1 cellular context compared by ENCODE assay signal in the genomic region with DNA sequence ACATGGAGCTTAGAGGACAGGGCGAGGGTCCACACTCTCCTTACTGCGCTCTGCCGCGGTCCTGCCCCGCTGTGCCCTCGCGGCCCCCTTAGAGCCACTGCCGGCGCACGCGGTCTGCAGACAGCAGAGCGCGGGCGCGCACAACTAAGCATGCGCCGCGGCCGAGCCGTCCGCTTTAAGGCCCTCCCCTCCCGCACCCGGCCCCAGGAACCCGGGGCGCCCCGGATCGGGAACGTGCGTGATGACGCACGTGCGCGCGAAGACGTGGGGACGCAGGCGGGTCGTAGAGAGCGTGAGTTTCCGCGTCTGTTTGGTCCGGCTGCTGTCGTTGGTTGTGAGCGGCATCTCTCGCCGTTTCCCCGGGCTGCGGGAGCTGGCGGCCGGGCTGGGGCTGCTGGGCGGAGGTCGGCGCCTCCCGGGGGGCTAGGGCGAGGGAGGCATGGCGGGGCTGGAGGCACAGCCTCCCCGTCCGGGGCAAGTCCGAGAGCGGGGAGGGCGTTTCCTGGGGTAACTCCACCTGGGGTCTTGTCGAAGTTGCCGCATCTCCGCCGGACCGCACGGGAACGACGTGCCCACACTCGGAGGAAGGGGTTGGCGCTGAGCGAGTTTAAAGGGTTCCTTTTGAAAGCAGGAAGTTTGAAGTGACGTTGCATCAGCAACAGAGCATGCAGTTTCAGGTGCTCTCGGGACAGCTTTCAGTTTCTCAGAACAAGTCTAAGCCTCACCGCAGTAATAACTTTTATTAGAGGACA.
TF ChIP-seq lines count a peak whose summit lies in the region.

A gene with protein sequence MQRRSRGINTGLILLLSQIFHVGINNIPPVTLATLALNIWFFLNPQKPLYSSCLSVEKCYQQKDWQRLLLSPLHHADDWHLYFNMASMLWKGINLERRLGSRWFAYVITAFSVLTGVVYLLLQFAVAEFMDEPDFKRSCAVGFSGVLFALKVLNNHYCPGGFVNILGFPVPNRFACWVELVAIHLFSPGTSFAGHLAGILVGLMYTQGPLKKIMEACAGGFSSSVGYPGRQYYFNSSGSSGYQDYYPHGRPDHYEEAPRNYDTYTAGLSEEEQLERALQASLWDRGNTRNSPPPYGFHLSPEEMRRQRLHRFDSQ (plus strand): TSS at position 259 of the 752 bp plus-strand sequence. CDS start 28,640 bp downstream, outside the sequence.

TF ChIP-seq in HEK293, 187 proteins besides CTCF, POLR2A, EP300 and RAD21 (continued from another document and continues in another):
- TF ChIP-seq, protein P1, sequence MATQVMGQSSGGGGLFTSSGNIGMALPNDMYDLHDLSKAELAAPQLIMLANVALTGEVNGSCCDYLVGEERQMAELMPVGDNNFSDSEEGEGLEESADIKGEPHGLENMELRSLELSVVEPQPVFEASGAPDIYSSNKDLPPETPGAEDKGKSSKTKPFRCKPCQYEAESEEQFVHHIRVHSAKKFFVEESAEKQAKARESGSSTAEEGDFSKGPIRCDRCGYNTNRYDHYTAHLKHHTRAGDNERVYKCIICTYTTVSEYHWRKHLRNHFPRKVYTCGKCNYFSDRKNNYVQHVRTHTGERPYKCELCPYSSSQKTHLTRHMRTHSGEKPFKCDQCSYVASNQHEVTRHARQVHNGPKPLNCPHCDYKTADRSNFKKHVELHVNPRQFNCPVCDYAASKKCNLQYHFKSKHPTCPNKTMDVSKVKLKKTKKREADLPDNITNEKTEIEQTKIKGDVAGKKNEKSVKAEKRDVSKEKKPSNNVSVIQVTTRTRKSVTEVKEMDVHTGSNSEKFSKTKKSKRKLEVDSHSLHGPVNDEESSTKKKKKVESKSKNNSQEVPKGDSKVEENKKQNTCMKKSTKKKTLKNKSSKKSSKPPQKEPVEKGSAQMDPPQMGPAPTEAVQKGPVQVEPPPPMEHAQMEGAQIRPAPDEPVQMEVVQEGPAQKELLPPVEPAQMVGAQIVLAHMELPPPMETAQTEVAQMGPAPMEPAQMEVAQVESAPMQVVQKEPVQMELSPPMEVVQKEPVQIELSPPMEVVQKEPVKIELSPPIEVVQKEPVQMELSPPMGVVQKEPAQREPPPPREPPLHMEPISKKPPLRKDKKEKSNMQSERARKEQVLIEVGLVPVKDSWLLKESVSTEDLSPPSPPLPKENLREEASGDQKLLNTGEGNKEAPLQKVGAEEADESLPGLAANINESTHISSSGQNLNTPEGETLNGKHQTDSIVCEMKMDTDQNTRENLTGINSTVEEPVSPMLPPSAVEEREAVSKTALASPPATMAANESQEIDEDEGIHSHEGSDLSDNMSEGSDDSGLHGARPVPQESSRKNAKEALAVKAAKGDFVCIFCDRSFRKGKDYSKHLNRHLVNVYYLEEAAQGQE (tag by site-specific recombination; IDR thresholded peaks at IDR 0.05), result no peak
- TF ChIP-seq ZNF335 (tag by site-specific recombination; conservative IDR thresholded peaks at IDR 0.05) (peak; percentile 56; the same call in 1 of the 2 replicates), ZNF324 (tag by site-specific recombination; IDR thresholded peaks at IDR 0.05) (0 out of 2 replicates have a peak, but pooled peaks have one; percentile 42), ZNF585B (tag by site-specific recombination; IDR thresholded peaks at IDR 0.05) (no peak), ZNF777 (tag by site-specific recombination; IDR thresholded peaks at IDR 0.05; ENCODE audit: borderline replicate concordance) (no peak), ZFP41 (tag by site-specific recombination; IDR thresholded peaks at IDR 0.05; ENCODE audit: borderline replicate concordance) (no peak), ZNF174 (tag by site-specific recombination; IDR thresholded peaks at IDR 0.05) (no peak), SCRT2 (tag by site-specific recombination; IDR thresholded peaks at IDR 0.05) (no peak), ZNF366 (tag by site-specific recombination; conservative IDR thresholded peaks at IDR 0.05) (0 out of 2 replicates have a peak, but pooled peaks have one; percentile 10), ZBTB21 (tag by site-specific recombination; IDR thresholded peaks at IDR 0.05) (no peak), ZSCAN23 (tag by site-specific recombination; IDR thresholded peaks at IDR 0.05) (no peak), ZNF747 (tag by site-specific recombination; IDR thresholded peaks at IDR 0.05) (no peak)
- TF ChIP-seq, protein P2, sequence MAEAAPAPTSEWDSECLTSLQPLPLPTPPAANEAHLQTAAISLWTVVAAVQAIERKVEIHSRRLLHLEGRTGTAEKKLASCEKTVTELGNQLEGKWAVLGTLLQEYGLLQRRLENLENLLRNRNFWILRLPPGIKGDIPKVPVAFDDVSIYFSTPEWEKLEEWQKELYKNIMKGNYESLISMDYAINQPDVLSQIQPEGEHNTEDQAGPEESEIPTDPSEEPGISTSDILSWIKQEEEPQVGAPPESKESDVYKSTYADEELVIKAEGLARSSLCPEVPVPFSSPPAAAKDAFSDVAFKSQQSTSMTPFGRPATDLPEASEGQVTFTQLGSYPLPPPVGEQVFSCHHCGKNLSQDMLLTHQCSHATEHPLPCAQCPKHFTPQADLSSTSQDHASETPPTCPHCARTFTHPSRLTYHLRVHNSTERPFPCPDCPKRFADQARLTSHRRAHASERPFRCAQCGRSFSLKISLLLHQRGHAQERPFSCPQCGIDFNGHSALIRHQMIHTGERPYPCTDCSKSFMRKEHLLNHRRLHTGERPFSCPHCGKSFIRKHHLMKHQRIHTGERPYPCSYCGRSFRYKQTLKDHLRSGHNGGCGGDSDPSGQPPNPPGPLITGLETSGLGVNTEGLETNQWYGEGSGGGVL (tag by site-specific recombination; IDR thresholded peaks at IDR 0.05), result no peak
- TF ChIP-seq, protein P3, sequence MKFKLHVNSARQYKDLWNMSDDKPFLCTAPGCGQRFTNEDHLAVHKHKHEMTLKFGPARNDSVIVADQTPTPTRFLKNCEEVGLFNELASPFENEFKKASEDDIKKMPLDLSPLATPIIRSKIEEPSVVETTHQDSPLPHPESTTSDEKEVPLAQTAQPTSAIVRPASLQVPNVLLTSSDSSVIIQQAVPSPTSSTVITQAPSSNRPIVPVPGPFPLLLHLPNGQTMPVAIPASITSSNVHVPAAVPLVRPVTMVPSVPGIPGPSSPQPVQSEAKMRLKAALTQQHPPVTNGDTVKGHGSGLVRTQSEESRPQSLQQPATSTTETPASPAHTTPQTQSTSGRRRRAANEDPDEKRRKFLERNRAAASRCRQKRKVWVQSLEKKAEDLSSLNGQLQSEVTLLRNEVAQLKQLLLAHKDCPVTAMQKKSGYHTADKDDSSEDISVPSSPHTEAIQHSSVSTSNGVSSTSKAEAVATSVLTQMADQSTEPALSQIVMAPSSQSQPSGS (tag by site-specific recombination; IDR thresholded peaks at IDR 0.05; ENCODE audit: low read depth), result no peak
- TF ChIP-seq, protein P4, sequence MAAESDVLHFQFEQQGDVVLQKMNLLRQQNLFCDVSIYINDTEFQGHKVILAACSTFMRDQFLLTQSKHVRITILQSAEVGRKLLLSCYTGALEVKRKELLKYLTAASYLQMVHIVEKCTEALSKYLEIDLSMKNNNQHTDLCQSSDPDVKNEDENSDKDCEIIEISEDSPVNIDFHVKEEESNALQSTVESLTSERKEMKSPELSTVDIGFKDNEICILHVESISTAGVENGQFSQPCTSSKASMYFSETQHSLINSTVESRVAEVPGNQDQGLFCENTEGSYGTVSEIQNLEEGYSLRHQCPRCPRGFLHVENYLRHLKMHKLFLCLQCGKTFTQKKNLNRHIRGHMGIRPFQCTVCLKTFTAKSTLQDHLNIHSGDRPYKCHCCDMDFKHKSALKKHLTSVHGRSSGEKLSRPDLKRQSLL (tag by site-specific recombination; IDR thresholded peaks at IDR 0.05), result no peak
- TF ChIP-seq, protein P5, sequence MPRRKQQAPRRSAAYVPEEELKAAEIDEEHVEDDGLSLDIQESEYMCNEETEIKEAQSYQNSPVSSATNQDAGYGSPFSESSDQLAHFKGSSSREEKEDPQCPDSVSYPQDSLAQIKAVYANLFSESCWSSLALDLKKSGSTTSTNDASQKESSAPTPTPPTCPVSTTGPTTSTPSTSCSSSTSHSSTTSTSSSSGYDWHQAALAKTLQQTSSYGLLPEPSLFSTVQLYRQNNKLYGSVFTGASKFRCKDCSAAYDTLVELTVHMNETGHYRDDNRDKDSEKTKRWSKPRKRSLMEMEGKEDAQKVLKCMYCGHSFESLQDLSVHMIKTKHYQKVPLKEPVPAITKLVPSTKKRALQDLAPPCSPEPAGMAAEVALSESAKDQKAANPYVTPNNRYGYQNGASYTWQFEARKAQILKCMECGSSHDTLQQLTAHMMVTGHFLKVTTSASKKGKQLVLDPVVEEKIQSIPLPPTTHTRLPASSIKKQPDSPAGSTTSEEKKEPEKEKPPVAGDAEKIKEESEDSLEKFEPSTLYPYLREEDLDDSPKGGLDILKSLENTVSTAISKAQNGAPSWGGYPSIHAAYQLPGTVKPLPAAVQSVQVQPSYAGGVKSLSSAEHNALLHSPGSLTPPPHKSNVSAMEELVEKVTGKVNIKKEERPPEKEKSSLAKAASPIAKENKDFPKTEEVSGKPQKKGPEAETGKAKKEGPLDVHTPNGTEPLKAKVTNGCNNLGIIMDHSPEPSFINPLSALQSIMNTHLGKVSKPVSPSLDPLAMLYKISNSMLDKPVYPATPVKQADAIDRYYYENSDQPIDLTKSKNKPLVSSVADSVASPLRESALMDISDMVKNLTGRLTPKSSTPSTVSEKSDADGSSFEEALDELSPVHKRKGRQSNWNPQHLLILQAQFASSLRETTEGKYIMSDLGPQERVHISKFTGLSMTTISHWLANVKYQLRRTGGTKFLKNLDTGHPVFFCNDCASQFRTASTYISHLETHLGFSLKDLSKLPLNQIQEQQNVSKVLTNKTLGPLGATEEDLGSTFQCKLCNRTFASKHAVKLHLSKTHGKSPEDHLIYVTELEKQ (tag by site-specific recombination; IDR thresholded peaks at IDR 0.05; ENCODE audit: borderline replicate concordance), result no peak
- TF ChIP-seq, protein P6, sequence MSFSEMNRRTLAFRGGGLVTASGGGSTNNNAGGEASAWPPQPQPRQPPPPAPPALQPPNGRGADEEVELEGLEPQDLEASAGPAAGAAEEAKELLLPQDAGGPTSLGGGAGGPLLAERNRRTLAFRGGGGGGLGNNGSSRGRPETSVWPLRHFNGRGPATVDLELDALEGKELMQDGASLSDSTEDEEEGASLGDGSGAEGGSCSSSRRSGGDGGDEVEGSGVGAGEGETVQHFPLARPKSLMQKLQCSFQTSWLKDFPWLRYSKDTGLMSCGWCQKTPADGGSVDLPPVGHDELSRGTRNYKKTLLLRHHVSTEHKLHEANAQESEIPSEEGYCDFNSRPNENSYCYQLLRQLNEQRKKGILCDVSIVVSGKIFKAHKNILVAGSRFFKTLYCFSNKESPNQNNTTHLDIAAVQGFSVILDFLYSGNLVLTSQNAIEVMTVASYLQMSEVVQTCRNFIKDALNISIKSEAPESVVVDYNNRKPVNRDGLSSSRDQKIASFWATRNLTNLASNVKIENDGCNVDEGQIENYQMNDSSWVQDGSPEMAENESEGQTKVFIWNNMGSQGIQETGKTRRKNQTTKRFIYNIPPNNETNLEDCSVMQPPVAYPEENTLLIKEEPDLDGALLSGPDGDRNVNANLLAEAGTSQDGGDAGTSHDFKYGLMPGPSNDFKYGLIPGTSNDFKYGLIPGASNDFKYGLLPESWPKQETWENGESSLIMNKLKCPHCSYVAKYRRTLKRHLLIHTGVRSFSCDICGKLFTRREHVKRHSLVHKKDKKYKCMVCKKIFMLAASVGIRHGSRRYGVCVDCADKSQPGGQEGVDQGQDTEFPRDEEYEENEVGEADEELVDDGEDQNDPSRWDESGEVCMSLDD (tag by site-specific recombination; IDR thresholded peaks at IDR 0.05), result peak; percentile 77
- TF ChIP-seq, protein P7, sequence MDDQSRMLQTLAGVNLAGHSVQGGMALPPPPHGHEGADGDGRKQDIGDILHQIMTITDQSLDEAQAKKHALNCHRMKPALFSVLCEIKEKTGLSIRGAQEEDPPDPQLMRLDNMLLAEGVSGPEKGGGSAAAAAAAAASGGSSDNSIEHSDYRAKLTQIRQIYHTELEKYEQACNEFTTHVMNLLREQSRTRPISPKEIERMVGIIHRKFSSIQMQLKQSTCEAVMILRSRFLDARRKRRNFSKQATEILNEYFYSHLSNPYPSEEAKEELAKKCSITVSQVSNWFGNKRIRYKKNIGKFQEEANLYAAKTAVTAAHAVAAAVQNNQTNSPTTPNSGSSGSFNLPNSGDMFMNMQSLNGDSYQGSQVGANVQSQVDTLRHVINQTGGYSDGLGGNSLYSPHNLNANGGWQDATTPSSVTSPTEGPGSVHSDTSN (CRISPR knock-in tag; IDR thresholded peaks at IDR 0.05), result no peak; the same call in 1 of the 2 replicates
- TF ChIP-seq, protein P8, sequence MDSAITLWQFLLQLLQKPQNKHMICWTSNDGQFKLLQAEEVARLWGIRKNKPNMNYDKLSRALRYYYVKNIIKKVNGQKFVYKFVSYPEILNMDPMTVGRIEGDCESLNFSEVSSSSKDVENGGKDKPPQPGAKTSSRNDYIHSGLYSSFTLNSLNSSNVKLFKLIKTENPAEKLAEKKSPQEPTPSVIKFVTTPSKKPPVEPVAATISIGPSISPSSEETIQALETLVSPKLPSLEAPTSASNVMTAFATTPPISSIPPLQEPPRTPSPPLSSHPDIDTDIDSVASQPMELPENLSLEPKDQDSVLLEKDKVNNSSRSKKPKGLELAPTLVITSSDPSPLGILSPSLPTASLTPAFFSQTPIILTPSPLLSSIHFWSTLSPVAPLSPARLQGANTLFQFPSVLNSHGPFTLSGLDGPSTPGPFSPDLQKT (IDR thresholded peaks at IDR 0.05; ENCODE audit: borderline replicate concordance, low read depth, low read length), result no peak
- TF ChIP-seq, protein P9, sequence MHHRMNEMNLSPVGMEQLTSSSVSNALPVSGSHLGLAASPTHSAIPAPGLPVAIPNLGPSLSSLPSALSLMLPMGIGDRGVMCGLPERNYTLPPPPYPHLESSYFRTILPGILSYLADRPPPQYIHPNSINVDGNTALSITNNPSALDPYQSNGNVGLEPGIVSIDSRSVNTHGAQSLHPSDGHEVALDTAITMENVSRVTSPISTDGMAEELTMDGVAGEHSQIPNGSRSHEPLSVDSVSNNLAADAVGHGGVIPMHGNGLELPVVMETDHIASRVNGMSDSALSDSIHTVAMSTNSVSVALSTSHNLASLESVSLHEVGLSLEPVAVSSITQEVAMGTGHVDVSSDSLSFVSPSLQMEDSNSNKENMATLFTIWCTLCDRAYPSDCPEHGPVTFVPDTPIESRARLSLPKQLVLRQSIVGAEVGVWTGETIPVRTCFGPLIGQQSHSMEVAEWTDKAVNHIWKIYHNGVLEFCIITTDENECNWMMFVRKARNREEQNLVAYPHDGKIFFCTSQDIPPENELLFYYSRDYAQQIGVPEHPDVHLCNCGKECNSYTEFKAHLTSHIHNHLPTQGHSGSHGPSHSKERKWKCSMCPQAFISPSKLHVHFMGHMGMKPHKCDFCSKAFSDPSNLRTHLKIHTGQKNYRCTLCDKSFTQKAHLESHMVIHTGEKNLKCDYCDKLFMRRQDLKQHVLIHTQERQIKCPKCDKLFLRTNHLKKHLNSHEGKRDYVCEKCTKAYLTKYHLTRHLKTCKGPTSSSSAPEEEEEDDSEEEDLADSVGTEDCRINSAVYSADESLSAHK (tag by site-specific recombination; IDR thresholded peaks at IDR 0.05), result no peak
